1 cellular context compared by ENCODE assay signal in genomic region chr2:215702116-215702905, GRCh38.
TF ChIP-seq lines count a peak whose summit lies in the region.

No MANE protein-coding gene starts in this region.

TF ChIP-seq in HepG2, 621 proteins besides CTCF, POLR2A, EP300 and RAD21 (continued from another document and continues in another):
- TF ChIP-seq ATF2 (CRISPR knock-in tag; IDR thresholded peaks at IDR 0.05) (no peak), ZNF589 (CRISPR knock-in tag; conservative IDR thresholded peaks at IDR 0.05) (no peak), MTA3 (CRISPR knock-in tag; IDR thresholded peaks at IDR 0.05) (no peak), RELA (CRISPR knock-in tag; IDR thresholded peaks at IDR 0.05) (no peak), ZNF33B (CRISPR knock-in tag; IDR thresholded peaks at IDR 0.05) (no peak), MYC (CRISPR knock-in tag; IDR thresholded peaks at IDR 0.05; ENCODE audit: borderline replicate concordance) (no peak), ZNF275 (CRISPR knock-in tag; IDR thresholded peaks at IDR 0.05; ENCODE audit: borderline replicate concordance) (no peak), FOXP4 (CRISPR knock-in tag; IDR thresholded peaks at IDR 0.05) (peak; percentile 66), SMAD3 (CRISPR knock-in tag; IDR thresholded peaks at IDR 0.05) (no peak), SNAPC2 (CRISPR knock-in tag; IDR thresholded peaks at IDR 0.05) (no peak), HNF4A (CRISPR knock-in tag; IDR thresholded peaks at IDR 0.05) (no peak), ZFY (CRISPR knock-in tag; IDR thresholded peaks at IDR 0.05) (no peak), PLSCR1 (CRISPR knock-in tag; IDR thresholded peaks at IDR 0.05; ENCODE audit: borderline replicate concordance) (no peak), DRAP1 (CRISPR knock-in tag; IDR thresholded peaks at IDR 0.05) (no peak), SMAD9 (CRISPR knock-in tag; IDR thresholded peaks at IDR 0.05) (no peak), IRX3 (CRISPR knock-in tag; IDR thresholded peaks at IDR 0.05; ENCODE audit: borderline replicate concordance, low read depth) (no peak), ZBTB3 (CRISPR knock-in tag; IDR thresholded peaks at IDR 0.05; ENCODE audit: borderline replicate concordance, low read depth) (peak; percentile 90; the same call in 1 of the 2 replicates), ISL2 (CRISPR knock-in tag; IDR thresholded peaks at IDR 0.05) (peak; percentile 43; the same call in 1 of the 2 replicates), JUN (CRISPR knock-in tag; IDR thresholded peaks at IDR 0.05) (no peak), CCDC6 (CRISPR knock-in tag; IDR thresholded peaks at IDR 0.05) (no peak), ZNF282 (IDR thresholded peaks at IDR 0.05; ENCODE audit: partially characterized antibody) (no peak), ZIK1 (CRISPR knock-in tag; IDR thresholded peaks at IDR 0.05; ENCODE audit: borderline replicate concordance, low read depth) (no peak), ZNF3 (CRISPR knock-in tag; IDR thresholded peaks at IDR 0.05) (no peak), RORA (CRISPR knock-in tag; IDR thresholded peaks at IDR 0.05) (no peak), E2F1 (CRISPR knock-in tag; IDR thresholded peaks at IDR 0.05) (no peak), ZNF747 (CRISPR knock-in tag; IDR thresholded peaks at IDR 0.05; ENCODE audit: borderline replicate concordance) (no peak), ZNF234 (CRISPR knock-in tag; conservative IDR thresholded peaks at IDR 0.05) (no peak), ZHX1 (CRISPR knock-in tag; IDR thresholded peaks at IDR 0.05; ENCODE audit: low read depth) (no peak), PPARG (CRISPR knock-in tag; conservative IDR thresholded peaks at IDR 0.05) (no peak), ARID2 (CRISPR knock-in tag; IDR thresholded peaks at IDR 0.05; ENCODE audit: borderline replicate concordance) (no peak), SIN3B (IDR thresholded peaks at IDR 0.05; ENCODE audit: low read length) (no peak), FOXK1 (CRISPR knock-in tag; IDR thresholded peaks at IDR 0.05; ENCODE audit: borderline replicate concordance, low read depth) (peak; percentile 36; the same call in 1 of the 2 replicates), SRF (IDR thresholded peaks at IDR 0.05; ENCODE audit: low read depth, low read length) (no peak), MLLT10 (CRISPR knock-in tag; IDR thresholded peaks at IDR 0.05) (no peak), ZNF431 (CRISPR knock-in tag; IDR thresholded peaks at IDR 0.05; ENCODE audit: borderline replicate concordance, low read depth) (no peak), RBFOX2 (IDR thresholded peaks at IDR 0.05; ENCODE audit: low read depth, low read length) (no peak), NPAS2 (CRISPR knock-in tag; IDR thresholded peaks at IDR 0.05; ENCODE audit: borderline replicate concordance) (no peak), KDM3A (CRISPR knock-in tag; IDR thresholded peaks at IDR 0.05; ENCODE audit: low read depth) (no peak), MEIS2 (CRISPR knock-in tag; IDR thresholded peaks at IDR 0.05) (no peak), NRL (CRISPR knock-in tag; IDR thresholded peaks at IDR 0.05; ENCODE audit: borderline replicate concordance) (no peak), RFX1 (IDR thresholded peaks at IDR 0.05) (peak; percentile 62), ATF5 (CRISPR knock-in tag; IDR thresholded peaks at IDR 0.05; ENCODE audit: low read depth) (no peak), ZNF614 (CRISPR knock-in tag; IDR thresholded peaks at IDR 0.05; ENCODE audit: borderline replicate concordance) (0 out of 2 replicates have a peak, but pooled peaks have one; percentile 23), ZNF225 (CRISPR knock-in tag; IDR thresholded peaks at IDR 0.05) (no peak), ZNF619 (CRISPR knock-in tag; IDR thresholded peaks at IDR 0.05) (no peak)
- TF ChIP-seq, protein P1, sequence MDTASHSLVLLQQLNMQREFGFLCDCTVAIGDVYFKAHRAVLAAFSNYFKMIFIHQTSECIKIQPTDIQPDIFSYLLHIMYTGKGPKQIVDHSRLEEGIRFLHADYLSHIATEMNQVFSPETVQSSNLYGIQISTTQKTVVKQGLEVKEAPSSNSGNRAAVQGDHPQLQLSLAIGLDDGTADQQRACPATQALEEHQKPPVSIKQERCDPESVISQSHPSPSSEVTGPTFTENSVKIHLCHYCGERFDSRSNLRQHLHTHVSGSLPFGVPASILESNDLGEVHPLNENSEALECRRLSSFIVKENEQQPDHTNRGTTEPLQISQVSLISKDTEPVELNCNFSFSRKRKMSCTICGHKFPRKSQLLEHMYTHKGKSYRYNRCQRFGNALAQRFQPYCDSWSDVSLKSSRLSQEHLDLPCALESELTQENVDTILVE (CRISPR knock-in tag; IDR thresholded peaks at IDR 0.05) = no peak
- TF ChIP-seq, protein P2, sequence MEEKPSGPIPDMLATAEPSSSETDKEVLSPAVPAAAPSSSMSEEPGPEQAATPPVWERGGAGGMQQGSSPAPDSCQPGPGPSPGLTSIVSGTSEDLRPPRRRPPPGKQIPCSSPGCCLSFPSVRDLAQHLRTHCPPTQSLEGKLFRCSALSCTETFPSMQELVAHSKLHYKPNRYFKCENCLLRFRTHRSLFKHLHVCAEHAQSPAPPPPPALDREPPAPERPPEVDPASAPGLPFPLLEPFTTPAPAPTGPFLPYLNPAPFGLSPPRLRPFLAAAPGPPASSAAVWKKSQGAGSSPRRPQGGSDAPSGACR (CRISPR knock-in tag; IDR thresholded peaks at IDR 0.05) = 0 out of 2 replicates have a peak, but pooled peaks have one; percentile 24
- TF ChIP-seq, protein P3, sequence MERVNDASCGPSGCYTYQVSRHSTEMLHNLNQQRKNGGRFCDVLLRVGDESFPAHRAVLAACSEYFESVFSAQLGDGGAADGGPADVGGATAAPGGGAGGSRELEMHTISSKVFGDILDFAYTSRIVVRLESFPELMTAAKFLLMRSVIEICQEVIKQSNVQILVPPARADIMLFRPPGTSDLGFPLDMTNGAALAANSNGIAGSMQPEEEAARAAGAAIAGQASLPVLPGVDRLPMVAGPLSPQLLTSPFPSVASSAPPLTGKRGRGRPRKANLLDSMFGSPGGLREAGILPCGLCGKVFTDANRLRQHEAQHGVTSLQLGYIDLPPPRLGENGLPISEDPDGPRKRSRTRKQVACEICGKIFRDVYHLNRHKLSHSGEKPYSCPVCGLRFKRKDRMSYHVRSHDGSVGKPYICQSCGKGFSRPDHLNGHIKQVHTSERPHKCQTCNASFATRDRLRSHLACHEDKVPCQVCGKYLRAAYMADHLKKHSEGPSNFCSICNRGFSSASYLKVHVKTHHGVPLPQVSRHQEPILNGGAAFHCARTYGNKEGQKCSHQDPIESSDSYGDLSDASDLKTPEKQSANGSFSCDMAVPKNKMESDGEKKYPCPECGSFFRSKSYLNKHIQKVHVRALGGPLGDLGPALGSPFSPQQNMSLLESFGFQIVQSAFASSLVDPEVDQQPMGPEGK (CRISPR knock-in tag; IDR thresholded peaks at IDR 0.05) = no peak
- TF ChIP-seq, protein P4, sequence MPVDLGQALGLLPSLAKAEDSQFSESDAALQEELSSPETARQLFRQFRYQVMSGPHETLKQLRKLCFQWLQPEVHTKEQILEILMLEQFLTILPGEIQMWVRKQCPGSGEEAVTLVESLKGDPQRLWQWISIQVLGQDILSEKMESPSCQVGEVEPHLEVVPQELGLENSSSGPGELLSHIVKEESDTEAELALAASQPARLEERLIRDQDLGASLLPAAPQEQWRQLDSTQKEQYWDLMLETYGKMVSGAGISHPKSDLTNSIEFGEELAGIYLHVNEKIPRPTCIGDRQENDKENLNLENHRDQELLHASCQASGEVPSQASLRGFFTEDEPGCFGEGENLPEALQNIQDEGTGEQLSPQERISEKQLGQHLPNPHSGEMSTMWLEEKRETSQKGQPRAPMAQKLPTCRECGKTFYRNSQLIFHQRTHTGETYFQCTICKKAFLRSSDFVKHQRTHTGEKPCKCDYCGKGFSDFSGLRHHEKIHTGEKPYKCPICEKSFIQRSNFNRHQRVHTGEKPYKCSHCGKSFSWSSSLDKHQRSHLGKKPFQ (CRISPR knock-in tag; IDR thresholded peaks at IDR 0.05; ENCODE audit: insufficient replicate concordance) = no peak
